In genomic region chr11:77519847-77520246, GRCh38 we compare ENCODE assay signal across 31 cellular contexts.
"Had no signal": no experiment of that assay in that cellular context is flagged by ENCODE, and none has a peak within 500 bp of the region (broad histone marks: within the 10 kb centered on the region; RNA-seq: fewer than 3 reads in every experiment).

No MANE protein-coding gene starts in this region.

- H3K4me3 ChIP-seq: left lung, lower lobe of right lung, ovary, right atrium auricular region, right lobe of liver, skin epidermis, stomach, testis, thyroid gland, upper lobe of right lung had no signal

- H3K27me3 ChIP-seq: left lung, neutrophil, ovary, right atrium auricular region, right lobe of liver, stomach, testis, thyroid gland, upper lobe of right lung had no signal

- ATAC-seq: left colon; left lung; lower lobe of right lung; naive thymus-derived CD8-positive, alpha-beta T cell; right lobe of liver; stimulated activated naive B cell treated with anti-CD40 and anti-IgM and Interleukin-4, amounts not matched to agents 10 μg/mL and 1 μg/mL and 100 μg/mL, for 72 hours; stimulated activated naive CD8-positive, alpha-beta T cell treated with anti-CD3 and anti-CD28 coated beads, Interleukin-15, Interleukin-2, amounts not matched to agents 100 U/mL and 50 U/mL, for 24 hours; upper lobe of right lung had no signal

- H3K27ac Mint-ChIP-seq: immature natural killer cell; naive thymus-derived CD8-positive, alpha-beta T cell; nephron; progenitor cell of endocrine pancreas; stimulated activated naive B cell treated with anti-CD40 and anti-IgM and Interleukin-4, amounts not matched to agents 10 μg/mL and 1 μg/mL and 100 μg/mL, for 72 hours had no signal

- H3K4me1 ChIP-seq: left lung, lower lobe of right lung, right atrium auricular region, right lobe of liver, stomach, testis, thyroid gland, upper lobe of right lung had no signal

- DNase-seq: hippocampal formation; immature natural killer cell; kidney; left colon; left lung; lower lobe of right lung; mammary epithelial cell; mesenchymal stem cell; naive thymus-derived CD8-positive, alpha-beta T cell; occipital lobe; ovary; right lobe of liver; stimulated activated CD4-positive, alpha-beta T cell treated with anti-CD3 and anti-CD28 coated beads, Interleukin-12 subunit alpha, Interleukin-12 subunit beta, amount 100 ng/mL, for 4 hours; stimulated activated CD4-positive, alpha-beta T cell treated with anti-CD3 and anti-CD28 coated beads, Interleukin-15, amount 100 ng/mL, for 24 hours; stimulated activated CD4-positive, alpha-beta T cell treated with anti-CD3 and anti-CD28 coated beads, Interleukin-2, amount 100 ng/mL, for 24 hours; stimulated activated CD4-positive, alpha-beta T cell treated with anti-CD3 and anti-CD28 coated beads, Interleukin-4, amount 100 ng/mL, for 1 hour; stimulated activated naive B cell treated with anti-CD40 and anti-IgM and Interleukin-4, amounts not matched to agents 10 μg/mL and 1 μg/mL and 100 μg/mL, for 72 hours; stimulated activated naive CD8-positive, alpha-beta T cell treated with anti-CD3 and anti-CD28 coated beads, Interleukin-15, Interleukin-2, amounts not matched to agents 100 U/mL and 50 U/mL, for 24 hours; stomach; testis; thyroid gland; trophoblast cell; upper lobe of right lung had no signal

- H3K27ac ChIP-seq: left lung, lower lobe of right lung, neutrophil, ovary, right atrium auricular region, right lobe of liver, skin epidermis, stomach, testis, thyroid gland, upper lobe of right lung had no signal

- H3K27me3 Mint-ChIP-seq: progenitor cell of endocrine pancreas; stimulated activated naive B cell treated with anti-CD40 and anti-IgM and Interleukin-4, amounts not matched to agents 10 μg/mL and 1 μg/mL and 100 μg/mL, for 72 hours had no signal

- H3K9me3 ChIP-seq: left lung, lower lobe of right lung, neutrophil, ovary, right atrium auricular region, right lobe of liver, stomach, testis, thyroid gland, upper lobe of right lung had no signal

- H3K9me3 Mint-ChIP-seq: immature natural killer cell; naive thymus-derived CD8-positive, alpha-beta T cell; nephron; stimulated activated naive B cell treated with anti-CD40 and anti-IgM and Interleukin-4, amounts not matched to agents 10 μg/mL and 1 μg/mL and 100 μg/mL, for 72 hours had no signal

- H3K36me3 ChIP-seq: left lung, lower lobe of right lung, neutrophil, ovary, right atrium auricular region, right lobe of liver, stomach, thyroid gland, upper lobe of right lung had no signal

- H3K36me3 Mint-ChIP-seq: naive thymus-derived CD8-positive, alpha-beta T cell; stimulated activated naive B cell treated with anti-CD40 and anti-IgM and Interleukin-4, amounts not matched to agents 10 μg/mL and 1 μg/mL and 100 μg/mL, for 72 hours had no signal

- H3K4me1 Mint-ChIP-seq: immature natural killer cell; nephron; stimulated activated naive B cell treated with anti-CD40 and anti-IgM and Interleukin-4, amounts not matched to agents 10 μg/mL and 1 μg/mL and 100 μg/mL, for 72 hours had no signal

- FAIRE-seq: islet of Langerhans, kidney, urothelium cell line had no signal

- H3K4me3 Mint-ChIP-seq: immature natural killer cell; naive thymus-derived CD8-positive, alpha-beta T cell; nephron; neural crest cell; stimulated activated naive B cell treated with anti-CD40 and anti-IgM and Interleukin-4, amounts not matched to agents 10 μg/mL and 1 μg/mL and 100 μg/mL, for 72 hours had no signal
